ENCODE assay signal across 21 cellular contexts in the genomic region with DNA sequence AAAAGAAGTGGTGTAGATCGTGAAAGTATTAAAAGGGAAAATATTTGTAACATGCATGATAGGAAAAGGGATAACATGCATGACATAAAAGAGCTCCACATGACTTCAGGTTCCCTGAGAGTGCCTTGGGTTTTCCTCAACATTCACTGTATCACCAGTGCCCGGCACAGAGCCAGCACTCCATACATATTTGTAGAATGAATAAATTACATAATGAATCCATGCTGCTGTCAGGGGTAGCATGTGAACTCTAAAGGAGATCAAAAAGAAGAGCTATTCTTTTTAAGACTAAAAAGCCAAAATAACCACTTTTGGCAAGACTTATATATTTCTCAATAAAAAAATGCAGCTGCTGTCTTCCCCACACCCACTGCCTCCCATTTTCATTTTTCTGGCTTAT. TPM values are rescaled to one million over a fixed set of nuclear protein-coding genes. Genes with fewer than 3 reads are reported as not detected.
DNase-seq lines count a peak whose midpoint lies in the region; ATAC-seq lines count a peak whose summit lies in the region.
"Had no signal": no experiment of that assay in that cellular context is flagged by ENCODE, and none has a peak within 500 bp of the region (broad histone marks: within the 10 kb centered on the region; RNA-seq: fewer than 3 reads in every experiment).

No MANE protein-coding gene starts in this region.

- no peak for ATAC-seq in activated naive CD8-positive, alpha-beta T cell treated with anti-CD3 and anti-CD28 coated beads, Interleukin-2, amount 50 U/mL, for 24 hours

- no peak overlapping the region for H3K4me3 ChIP-seq in MG63
- H3K4me3 ChIP-seq in effector memory CD4-positive, alpha-beta T cell (ENCODE audit: insufficient read depth, low read depth, low read length, poor library complexity, severe bottlenecking): no peak overlapping the region
- H3K4me3 ChIP-seq: BLaER1 had no signal

- H3K27ac ChIP-seq in effector memory CD4-positive, alpha-beta T cell (ENCODE audit: insufficient read depth, low read length, poor library complexity, severe bottlenecking): no peak overlapping the region
- H3K27ac ChIP-seq: 22Rv1, BLaER1 had no signal

- peaks cover 9% of the 10 kb centered on the region for H3K4me1 ChIP-seq in effector memory CD4-positive, alpha-beta T cell (ENCODE audit: control insufficient read depth, insufficient read depth, low read length, poor library complexity, severe bottlenecking)

- H3K27me3 Mint-ChIP-seq in activated naive CD8-positive, alpha-beta T cell treated with anti-CD3 and anti-CD28 coated beads for 36 hours: no peaks in the 10 kb centered on the region
- no peaks in the 10 kb centered on the region for H3K27me3 Mint-ChIP-seq in activated naive CD8-positive, alpha-beta T cell treated with anti-CD3 and anti-CD28 coated beads, Interleukin-2, amount 50 U/mL, for 24 hours
- H3K27me3 Mint-ChIP-seq: CD8-positive, alpha-beta memory T cell had no signal

- peaks cover 4% of the 10 kb centered on the region for H3K9me3 ChIP-seq in MG63
- no peaks in the 10 kb centered on the region for H3K9me3 ChIP-seq in effector memory CD4-positive, alpha-beta T cell (ENCODE audit: control insufficient read depth, low read length)

- no peak overlapping the region for H3K4me3 Mint-ChIP-seq in activated naive CD8-positive, alpha-beta T cell treated with anti-CD3 and anti-CD28 coated beads for 36 hours
- H3K4me3 Mint-ChIP-seq in activated naive CD8-positive, alpha-beta T cell treated with anti-CD3 and anti-CD28 coated beads, Interleukin-2, amount 50 U/mL, for 24 hours: no peak overlapping the region

- H3K36me3 ChIP-seq in MG63: peaks cover 7% of the 10 kb centered on the region; the same call in 1 of the 2 replicates
- no peaks in the 10 kb centered on the region for H3K36me3 ChIP-seq in effector memory CD4-positive, alpha-beta T cell (ENCODE audit: control insufficient read depth, insufficient read depth, low read length)

- peaks cover 31% of the 10 kb centered on the region for H3K4me1 Mint-ChIP-seq in activated naive CD8-positive, alpha-beta T cell treated with anti-CD3 and anti-CD28 coated beads for 36 hours
- peaks cover 45% of the 10 kb centered on the region for H3K4me1 Mint-ChIP-seq in activated naive CD8-positive, alpha-beta T cell treated with anti-CD3 and anti-CD28 coated beads, Interleukin-2, amount 50 U/mL, for 24 hours

- peak overlapping the region; percentile 66 for H3K27ac Mint-ChIP-seq in activated naive CD8-positive, alpha-beta T cell treated with anti-CD3 and anti-CD28 coated beads for 36 hours
- H3K27ac Mint-ChIP-seq in activated naive CD8-positive, alpha-beta T cell treated with anti-CD3 and anti-CD28 coated beads, Interleukin-2, amount 50 U/mL, for 24 hours: no peak overlapping the region

- H3K36me3 Mint-ChIP-seq in activated naive CD8-positive, alpha-beta T cell treated with anti-CD3 and anti-CD28 coated beads for 36 hours: peaks cover 25% of the 10 kb centered on the region
- peaks cover 20% of the 10 kb centered on the region for H3K36me3 Mint-ChIP-seq in activated naive CD8-positive, alpha-beta T cell treated with anti-CD3 and anti-CD28 coated beads, Interleukin-2, amount 50 U/mL, for 24 hours (ENCODE audit: low read depth)

- no peak for DNase-seq in activated naive CD8-positive, alpha-beta T cell treated with anti-CD3 and anti-CD28 coated beads for 36 hours
- DNase-seq in activated naive CD8-positive, alpha-beta T cell treated with anti-CD3 and anti-CD28 coated beads, Interleukin-2, amount 50 U/mL, for 24 hours: no peak
- peak; percentile 31 for DNase-seq in MG63
- peak; percentile 64 for DNase-seq in fibroblast of peridontal ligament (ENCODE audit: extremely low read depth)
- no peak for DNase-seq in Ammon's horn (ENCODE audit: low spot score)
- no peak for DNase-seq in effector memory CD4-positive, alpha-beta T cell
- DNase-seq in NK-92 treated with Interleukin-12 subunit alpha and Interleukin-12 subunit beta, amount 100 ng/mL, for 24 hours (lab: John Stamatoyannopoulos, UW): no peak
- DNase-seq in NCI-H1694 (lab: John Stamatoyannopoulos, UW): no peak
- DNase-seq: CD8-positive, alpha-beta memory T cell; DMS53; GOT3; KG1; NCI-H1417; NCI-H187 treated with DMSO at 0.1 percent for 48 hours; NCI-H226; NCI-H524; NCI-H82 had no signal

- peaks cover 13% of the 10 kb centered on the region for H3K9me3 Mint-ChIP-seq in activated naive CD8-positive, alpha-beta T cell treated with anti-CD3 and anti-CD28 coated beads for 36 hours
- H3K9me3 Mint-ChIP-seq in activated naive CD8-positive, alpha-beta T cell treated with anti-CD3 and anti-CD28 coated beads, Interleukin-2, amount 50 U/mL, for 24 hours: peaks cover 11% of the 10 kb centered on the region

- H3K27me3 ChIP-seq in MG63: no peaks in the 10 kb centered on the region
- no peaks in the 10 kb centered on the region for H3K27me3 ChIP-seq in effector memory CD4-positive, alpha-beta T cell (replicated peaks; ENCODE audit: control insufficient read depth, insufficient read depth, low read length, poor library complexity, severe bottlenecking)

RNA-seq across cellular contexts. Expression of gene ZNF594, which starts 2.7 kb away (rescaled TPM):
- total RNA-seq in activated naive CD8-positive, alpha-beta T cell treated with anti-CD3 and anti-CD28 coated beads for 36 hours: 1 to 10 TPM; 6.8 to 7.7 TPM
- 3.0 and 3.1 TPM in 2 replicates for total RNA-seq in MG63 (2014; rRNA removed; shearing (Covaris generic); ENCODE audit: low replicate concordance)

RNA-seq across cellular contexts. Expression of gene SCIMP, which starts 40.3 kb away (rescaled TPM):
- total RNA-seq in activated naive CD8-positive, alpha-beta T cell treated with anti-CD3 and anti-CD28 coated beads for 36 hours: not detected
- not detected in 2 replicates for total RNA-seq in MG63 (2014; rRNA removed; shearing (Covaris generic); ENCODE audit: low replicate concordance)
- total RNA-seq: HT-29; T-helper 1 cell treated with Interleukin-12 subunit alpha and Interleukin-12 subunit beta and Interleukin-4 antibody, amounts not matched to agents 30 ng/mL and 1 ng/mL, for 36 hours had no signal

Comparison
In these comparisons a context has a peak if more than half of its experiments do, and no peak if none do; other contexts are left out.
1. DNase-seq: peak in MG63 (single experiment) and fibroblast of peridontal ligament (single experiment); none in activated naive CD8-positive, alpha-beta T cell treated with anti-CD3 and anti-CD28 coated beads for 36 hours (single experiment), activated naive CD8-positive, alpha-beta T cell treated with anti-CD3 and anti-CD28 coated beads, Interleukin-2, amount 50 U/mL, for 24 hours (single experiment), Ammon's horn (single experiment), effector memory CD4-positive, alpha-beta T cell (0 of 3), NK-92 treated with Interleukin-12 subunit alpha and Interleukin-12 subunit beta, amount 100 ng/mL, for 24 hours (single experiment) and NCI-H1694 (single experiment).